In genomic region chr3:184767377-184767776, GRCh38 we compare ENCODE assay signal across 22 cellular contexts. TPM values are rescaled to one million over a fixed set of nuclear protein-coding genes. Genes with fewer than 3 reads are reported as not detected.
A peak's percentile ranks its signal among the peaks of the same experiment; 100 is the strongest.
DNase-seq lines count a peak whose midpoint lies in the region; FAIRE-seq and TF ChIP-seq lines count a peak whose summit lies in the region.
"Had no signal": no experiment of that assay in that cellular context is flagged by ENCODE, and none has a peak within 500 bp of the region (broad histone marks: within the 10 kb centered on the region; RNA-seq: fewer than 3 reads in every experiment).

No MANE protein-coding gene starts in this region.

- H3K27ac ChIP-seq in BLaER1 (no peak overlapping the region), kidney (ENCODE audit: low read depth in 2 of 2, low read length in 2 of 2) (no peak overlapping the region), spleen (no peak overlapping the region), endodermal cell (ENCODE audit: low read depth, low read length) (no peak overlapping the region), brain microvascular endothelial cell (no peak overlapping the region)
- H3K27ac ChIP-seq: GM23248, PC-9, SJCRH30 had no signal

- intact Hi-C loops in kidney (cut with DNase I) (no loop called here), spleen (cut with DNase I; ENCODE audit: low total_unique reads) (no loop called here)

- FAIRE-seq in kidney (lab: Jason Lieb, UNC) = no peak
- FAIRE-seq: D721Med had no signal

- H3K36me3 ChIP-seq in BLaER1 (no peaks in the 10 kb centered on the region), NT2/D1 (ENCODE audit: insufficient read depth, insufficient read length, low read length) (no peaks in the 10 kb centered on the region), kidney (ENCODE audit: control insufficient read depth in 1 of 2, insufficient read depth in 2 of 2, low read length in 2 of 2) (no peaks in the 10 kb centered on the region), spleen (no peaks in the 10 kb centered on the region), endodermal cell (ENCODE audit: control insufficient read depth, insufficient read depth, low read length) (no peaks in the 10 kb centered on the region), brain microvascular endothelial cell (replicated peaks) (no peaks in the 10 kb centered on the region)
- H3K36me3 ChIP-seq: SJCRH30 had no signal

- H3K4me1 Mint-ChIP-seq in endodermal cell = peaks cover 30% of the 10 kb centered on the region

- H3K9me3 ChIP-seq in BLaER1 (no peaks in the 10 kb centered on the region), NT2/D1 (ENCODE audit: insufficient read depth, low read length) (no peaks in the 10 kb centered on the region), kidney (ENCODE audit: control insufficient read depth in 1 of 2, low read length in 2 of 2) (no peaks in the 10 kb centered on the region), spleen (no peaks in the 10 kb centered on the region), endodermal cell (ENCODE audit: control insufficient read depth, low read length) (no peaks in the 10 kb centered on the region)
- H3K9me3 ChIP-seq: SJCRH30 had no signal

- DNase-seq in NT2/D1 (ENCODE audit: low read depth, low spot score) (no peak), kidney (peak; percentile 49), spleen (peak; percentile 66), endodermal cell (no peak), brain microvascular endothelial cell (no peak), mesenteric fat pad (ENCODE audit: low spot score) (no peak)
- DNase-seq: CD4-positive, alpha-beta T cell; DMS53; GM23248; H9; Kasumi-1; NCI-H1105; NCI-H146; NCI-H1930; NCI-H2107; NCI-H446; NCI-H524 treated with DMSO at 0.1 percent for 48 hours; NCI-H774; PC-9; SJCRH30 had no signal

- H4K20me1 ChIP-seq in BLaER1 = no peaks in the 10 kb centered on the region

- H3K4me1 ChIP-seq in BLaER1 = peaks cover 30% of the 10 kb centered on the region
- peaks cover 7% of the 10 kb centered on the region for H3K4me1 ChIP-seq in NT2/D1 (ENCODE audit: insufficient read depth, insufficient read length)
- H3K4me1 ChIP-seq in kidney (ENCODE audit: control insufficient read depth in 1 of 2, insufficient read depth in 1 of 2, low read depth in 1 of 2, low read length in 2 of 2) = no peaks in the 10 kb centered on the region
- H3K4me1 ChIP-seq in spleen = peaks cover 0 to 20% (median 13%) of the 10 kb centered on the region in 6 donors
- peaks cover 15% of the 10 kb centered on the region for H3K4me1 ChIP-seq in endodermal cell (ENCODE audit: control insufficient read depth, insufficient read depth, low read length)

- H3K27me3 ChIP-seq in BLaER1 = no peaks in the 10 kb centered on the region
- no peaks in the 10 kb centered on the region for H3K27me3 ChIP-seq in NT2/D1 (ENCODE audit: insufficient read depth, insufficient read length)
- peaks cover 0 to 8% (median 0%) of the 10 kb centered on the region in 7 donors for H3K27me3 ChIP-seq in spleen (replicated peaks in 1 of 7)
- H3K27me3 ChIP-seq in endodermal cell (ENCODE audit: control insufficient read depth, insufficient read depth, low read length, poor library complexity, severe bottlenecking) = no peaks in the 10 kb centered on the region
- H3K27me3 ChIP-seq in brain microvascular endothelial cell (replicated peaks) = peaks cover 40% of the 10 kb centered on the region
- H3K27me3 ChIP-seq: SJCRH30 had no signal

- WGBS in spleen, 5 donors = 72 to 91% (median 79%) methylated on average over 12 of the region's 12 CpGs
- 92 to 93% methylated on average over 8 to 12 of the region's 12 CpGs for WGBS in endodermal cell (ENCODE audit: insufficient coverage in 1 of 2, insufficient read length in 1 of 2), 2 experiments

- peak overlapping the region; percentile 63 for H3K4me2 ChIP-seq in BLaER1
- H3K4me2 ChIP-seq: PC-9 had no signal

- TF ChIP-seq CTCF in kidney (IDR thresholded peaks at IDR 0.05; ENCODE audit: borderline replicate concordance, extremely low read depth, insufficient read depth) (no peak), spleen (IDR thresholded peaks at IDR 0.05 in 8 of 11, conservative IDR thresholded peaks at IDR 0.05 in 3 of 11) (no peak), endodermal cell (conservative IDR thresholded peaks at IDR 0.05) (no peak), brain microvascular endothelial cell (IDR thresholded peaks at IDR 0.05; ENCODE audit: low read depth, low read length, missing control alignments) (no peak)

- no peak for TF ChIP-seq POLR2A in spleen (IDR thresholded peaks at IDR 0.05)

- H3K9ac ChIP-seq in BLaER1 = no peak overlapping the region
- peak overlapping the region; percentile 2 for H3K9ac ChIP-seq in NT2/D1 (ENCODE audit: insufficient read length, low read depth)
- H3K9ac ChIP-seq in kidney (ENCODE audit: low read length in 2 of 2) = no peak overlapping the region
- no peak overlapping the region for H3K9ac ChIP-seq in endodermal cell (ENCODE audit: extremely low read depth, low read length, poor library complexity, severe bottlenecking)
- H3K9ac ChIP-seq: GM23248 had no signal

- H3K4me3 ChIP-seq in BLaER1 (no peak overlapping the region), NT2/D1 (ENCODE audit: insufficient read length, low read depth) (no peak overlapping the region), kidney (ENCODE audit: low read length in 2 of 2) (no peak overlapping the region), spleen (no peak overlapping the region), endodermal cell (ENCODE audit: low read length) (no peak overlapping the region), brain microvascular endothelial cell (ENCODE audit: low read depth, low read length) (no peak overlapping the region)
- H3K4me3 ChIP-seq: GM23248, PC-9, SJCRH30 had no signal

- H3K36me3 Mint-ChIP-seq in endodermal cell (ENCODE audit: low read depth) = no peaks in the 10 kb centered on the region

- H3K27me3 Mint-ChIP-seq in endodermal cell (ENCODE audit: insufficient read depth) = peaks cover 3% of the 10 kb centered on the region

- no peak overlapping the region for H3K4me3 Mint-ChIP-seq in endodermal cell
- H3K4me3 Mint-ChIP-seq: CD4-positive, alpha-beta T cell; H9 had no signal

- H3K27ac Mint-ChIP-seq in endodermal cell = no peak overlapping the region
- H3K27ac Mint-ChIP-seq: CD4-positive, alpha-beta T cell had no signal

- H3K9me3 Mint-ChIP-seq in endodermal cell = no peaks in the 10 kb centered on the region
- H3K9me3 Mint-ChIP-seq: CD4-positive, alpha-beta T cell; H9 had no signal

- in situ Hi-C loops in brain microvascular endothelial cell (cut with HindIII; ENCODE audit: low pct_ligation_motif_present, low sequenced_read_pairs) = no loop called here

RNA-seq across cellular contexts. Expression of gene VPS8, which starts 44.6 kb away (rescaled TPM):
- total RNA-seq in kidney = 55.0 TPM
- 10.8 TPM for polyA plus RNA-seq in kidney (ENCODE audit: insufficient read depth, low read depth, low replicate concordance)
- 100 to 1,000 TPM in 5 of 7 donors, 10 to 100 TPM in 2; 88.6 to 169 (median 109) TPM for total RNA-seq in spleen
- polyA plus RNA-seq in spleen = 10 to 100 TPM in 2 of 3 donors, 1 to 10 TPM in 1; 9.1 to 12.0 (median 11.6) TPM
- total RNA-seq in endodermal cell = 10 to 100 TPM; 49.7 to 70.0 TPM
- polyA plus RNA-seq in endodermal cell (2013, experiment 1 of 2) = 29.2 TPM
- polyA plus RNA-seq in endodermal cell (2013, experiment 2 of 2) = 33.5 TPM
- total RNA-seq in mesenteric fat pad = 55.0 TPM

RNA-seq across cellular contexts. Expression of gene MAGEF1, which starts 55.5 kb away (rescaled TPM):
- total RNA-seq in kidney = 37.9 TPM
- 50.0 TPM for polyA plus RNA-seq in kidney (ENCODE audit: insufficient read depth, low read depth, low replicate concordance)
- 10 to 100 TPM; 16.5 to 22.6 (median 19.0) TPM for total RNA-seq in spleen
- polyA plus RNA-seq in spleen = 10 to 100 TPM; 36.2 to 42.1 (median 38.1) TPM
- 10 to 100 TPM; 61.3 to 86.5 TPM for total RNA-seq in endodermal cell
- polyA plus RNA-seq in endodermal cell (2013, experiment 1 of 2) = 76.3 TPM
- polyA plus RNA-seq in endodermal cell (2013, experiment 2 of 2) = 65.0 TPM
- 18.9 TPM for total RNA-seq in mesenteric fat pad

Comparison
In these comparisons a context has a peak if more than half of its experiments do, and no peak if none do; other contexts are left out.
1. DNase-seq: peak in kidney (single experiment) and spleen (single experiment); none in NT2/D1 (single experiment), endodermal cell (single experiment), brain microvascular endothelial cell (single experiment) and mesenteric fat pad (single experiment).